19 cellular contexts compared by ENCODE assay signal in genomic region chr9:107816187-107817021, GRCh38.
DNase-seq lines count a peak whose midpoint lies in the region; ATAC-seq and TF ChIP-seq lines count a peak whose summit lies in the region.
"Had no signal": no experiment of that assay in that cellular context is flagged by ENCODE, and none has a peak within 500 bp of the region (broad histone marks: within the 10 kb centered on the region; RNA-seq: fewer than 3 reads in every experiment).

No MANE protein-coding gene starts in this region.

- H3K14ac ChIP-seq in trophoblast cell (ENCODE audit: low read length), result no peak overlapping the region

- H4K91ac ChIP-seq in trophoblast cell (ENCODE audit: low read depth, low read length), result no peak overlapping the region

- no peak overlapping the region for H4K12ac ChIP-seq in trophoblast cell (ENCODE audit: low read depth, low read length)

- no peak overlapping the region for H4K8ac ChIP-seq in trophoblast cell (ENCODE audit: low read depth, low read length)

- DNase-seq in GM13977 (ENCODE audit: low spot score) (peak; percentile 17), left colon (no peak), trophoblast cell (no peak), mesothelial cell of epicardium (ENCODE audit: low spot score in 2 of 2, unreplicated experiment in 2 of 2) (no peak)
- DNase-seq in CD8-positive, alpha-beta T cell, result no peak
- DNase-seq: activated CD4-positive, alpha-beta T cell treated with anti-CD3 and anti-CD28 coated beads, Interleukin-2, amount 50 U/mL, for 1 hour; activated naive CD4-positive, alpha-beta T cell; aorta; CD8-positive, alpha-beta memory T cell; H7; IMR-90; MV-4-11; NCI-H82; Peyer's patch; stimulated activated naive CD8-positive, alpha-beta T cell treated with anti-CD3 and anti-CD28 coated beads, Interleukin-15, amount 100 ng/mL, for 72 hours had no signal

- H2AFZ ChIP-seq in KMS-11 (ENCODE audit: low read depth) (peak overlapping the region; percentile 66; the same call in 1 of the 2 replicates), trophoblast cell (ENCODE audit: insufficient read depth, low read length, poor library complexity) (no peak overlapping the region)

- no peak overlapping the region for H3K18ac ChIP-seq in trophoblast cell (ENCODE audit: low read length)

- no peaks in the 10 kb centered on the region for H4K20me1 ChIP-seq in KMS-11 (ENCODE audit: insufficient read depth)

- H3K36me3 Mint-ChIP-seq in mesothelial cell of epicardium, result no peaks in the 10 kb centered on the region
- no peaks in the 10 kb centered on the region for H3K36me3 Mint-ChIP-seq in CD8-positive, alpha-beta T cell
- H3K36me3 Mint-ChIP-seq: CD8-positive, alpha-beta memory T cell had no signal

- H3K23ac ChIP-seq in trophoblast cell (ENCODE audit: low read length), result no peak overlapping the region

- H3K4me3 ChIP-seq in KMS-11 (IDR thresholded peaks at IDR 0.05; ENCODE audit: insufficient read depth, low read depth, low read length) (no peak overlapping the region), trophoblast cell (ENCODE audit: low read depth, low read length) (no peak overlapping the region)
- no peak overlapping the region for H3K4me3 ChIP-seq in CD8-positive, alpha-beta T cell (ENCODE audit: low read depth, low read length)
- H3K4me3 ChIP-seq: Peyer's patch had no signal

- no peak overlapping the region for H2BK5ac ChIP-seq in trophoblast cell (ENCODE audit: low read depth, low read length, poor library complexity)

- H2AK5ac ChIP-seq in trophoblast cell (ENCODE audit: low read length), result no peak overlapping the region

- H3K4me3 Mint-ChIP-seq in mesothelial cell of epicardium, result no peak overlapping the region
- no peak overlapping the region for H3K4me3 Mint-ChIP-seq in CD8-positive, alpha-beta T cell
- H3K4me3 Mint-ChIP-seq: CD8-positive, alpha-beta memory T cell; stimulated activated naive CD8-positive, alpha-beta T cell treated with anti-CD3 and anti-CD28 coated beads, Interleukin-15, amount 100 ng/mL, for 72 hours had no signal

- POLR2A ChIA-PET in CD8-positive, alpha-beta T cell (lab: Charles Lee), result no interaction called here

- no peaks in the 10 kb centered on the region for H3K9me3 Mint-ChIP-seq in mesothelial cell of epicardium
- H3K9me3 Mint-ChIP-seq in CD8-positive, alpha-beta T cell, result peaks cover 2% of the 10 kb centered on the region

- H3K9me3 ChIP-seq in trophoblast cell (ENCODE audit: insufficient read depth, low read depth, low read length), result no peaks in the 10 kb centered on the region
- H3K9me3 ChIP-seq in CD8-positive, alpha-beta T cell (ENCODE audit: low read length), result no peaks in the 10 kb centered on the region
- H3K9me3 ChIP-seq: neutrophil, Peyer's patch had no signal

- H3K9ac ChIP-seq in KMS-11 (no peak overlapping the region), trophoblast cell (ENCODE audit: low read length) (no peak overlapping the region)

- no peaks in the 10 kb centered on the region for H3K79me2 ChIP-seq in KMS-11 (ENCODE audit: insufficient read depth, low read depth)
- H3K79me2 ChIP-seq in trophoblast cell (ENCODE audit: control insufficient read depth, insufficient read depth, low read length, poor library complexity), result no peaks in the 10 kb centered on the region

- H3K27me3 ChIP-seq in KMS-11 (ENCODE audit: insufficient read depth, low read depth), result no peaks in the 10 kb centered on the region
- no peaks in the 10 kb centered on the region for H3K27me3 ChIP-seq in trophoblast cell (ENCODE audit: insufficient read depth, low read length)
- H3K27me3 ChIP-seq in CD8-positive, alpha-beta T cell (ENCODE audit: insufficient read depth, low read length), result no peaks in the 10 kb centered on the region
- H3K27me3 ChIP-seq: neutrophil, Peyer's patch had no signal

- ATAC-seq in GM21390 (IDR thresholded peaks at IDR 0.05; ENCODE audit: unreplicated experiment), result peak; percentile 61
- peak; percentile 79 for ATAC-seq in left colon
- no peak for ATAC-seq in CD8-positive, alpha-beta T cell
- ATAC-seq in HG03196 (IDR thresholded peaks at IDR 0.05; ENCODE audit: unreplicated experiment), result no peak
- ATAC-seq: stimulated activated naive CD8-positive, alpha-beta T cell treated with anti-CD3 and anti-CD28 coated beads, Interleukin-15, amount 100 ng/mL, for 72 hours had no signal

- no peaks in the 10 kb centered on the region for H3K4me1 Mint-ChIP-seq in mesothelial cell of epicardium
- H3K4me1 Mint-ChIP-seq in CD8-positive, alpha-beta T cell (ENCODE audit: low read depth), result no peaks in the 10 kb centered on the region
- H3K4me1 Mint-ChIP-seq: CD8-positive, alpha-beta memory T cell; stimulated activated naive CD8-positive, alpha-beta T cell treated with anti-CD3 and anti-CD28 coated beads, Interleukin-15, amount 100 ng/mL, for 72 hours had no signal

- H3K4ac ChIP-seq in trophoblast cell (ENCODE audit: low read depth, low read length), result no peak overlapping the region

- H3K36me3 ChIP-seq in KMS-11 (ENCODE audit: insufficient read depth) (no peaks in the 10 kb centered on the region), trophoblast cell (ENCODE audit: control insufficient read depth in 1 of 2, insufficient read depth in 2 of 2, low read length in 2 of 2) (no peaks in the 10 kb centered on the region)
- no peaks in the 10 kb centered on the region for H3K36me3 ChIP-seq in CD8-positive, alpha-beta T cell (ENCODE audit: insufficient read depth, low read length)
- H3K36me3 ChIP-seq: neutrophil, Peyer's patch had no signal

- no peak overlapping the region for H2BK12ac ChIP-seq in trophoblast cell (ENCODE audit: low read length)

- H3K27ac ChIP-seq in KMS-11, result peak overlapping the region; percentile 56
- no peak overlapping the region for H3K27ac ChIP-seq in trophoblast cell (ENCODE audit: low read depth, low read length)
- H3K27ac ChIP-seq in CD8-positive, alpha-beta T cell (ENCODE audit: low read depth, low read length), result no peak overlapping the region
- H3K27ac ChIP-seq: neutrophil, Peyer's patch had no signal

- H2BK120ac ChIP-seq in trophoblast cell (ENCODE audit: insufficient read depth, low read length, poor library complexity), result no peak overlapping the region

- H3K27me3 Mint-ChIP-seq in mesothelial cell of epicardium (ENCODE audit: low read depth), result peaks cover 3% of the 10 kb centered on the region
- H3K27me3 Mint-ChIP-seq in CD8-positive, alpha-beta T cell (ENCODE audit: low read depth), result no peaks in the 10 kb centered on the region
- H3K27me3 Mint-ChIP-seq: CD8-positive, alpha-beta memory T cell; stimulated activated naive CD8-positive, alpha-beta T cell treated with anti-CD3 and anti-CD28 coated beads, Interleukin-15, amount 100 ng/mL, for 72 hours had no signal

- peak overlapping the region; percentile 50 for H3K4me2 ChIP-seq in KMS-11
- H3K4me2 ChIP-seq in trophoblast cell (ENCODE audit: low read length), result no peak overlapping the region

- no peak for TF ChIP-seq CTCF in GM13977 (IDR thresholded peaks at IDR 0.05; ENCODE audit: extremely low read depth, insufficient read depth, missing control alignments)
- TF ChIP-seq CTCF in KMS-11 (conservative IDR thresholded peaks at IDR 0.05; ENCODE audit: low read depth, low read length), result no peak
- TF ChIP-seq CTCF in mesothelial cell of epicardium (IDR thresholded peaks at IDR 0.05; ENCODE audit: unreplicated experiment), result no peak
- TF ChIP-seq CTCF in CD8-positive, alpha-beta T cell (IDR thresholded peaks at IDR 0.05), result no peak

- CTCF ChIA-PET in CD8-positive, alpha-beta T cell (lab: Charles Lee), result interaction anchor here (1.1 kb wide), 1 partner anchor 20 kb away, joined by 3 read pairs; no protein-coding TSS in a partner anchor

- in situ Hi-C loops in GM13977 (cut with MboI; ENCODE audit: low pct_unique_long_range_greater_than_20kb, low sequenced_read_pairs, unreplicated experiment), result no loop called here

- no peaks in the 10 kb centered on the region for H3K79me1 ChIP-seq in trophoblast cell (ENCODE audit: low read length)

- no peak overlapping the region for H3K27ac Mint-ChIP-seq in mesothelial cell of epicardium
- H3K27ac Mint-ChIP-seq in CD8-positive, alpha-beta T cell, result no peak overlapping the region
- H3K27ac Mint-ChIP-seq: CD8-positive, alpha-beta memory T cell; stimulated activated naive CD8-positive, alpha-beta T cell treated with anti-CD3 and anti-CD28 coated beads, Interleukin-15, amount 100 ng/mL, for 72 hours had no signal

- H3K4me1 ChIP-seq in KMS-11 (ENCODE audit: low read depth, poor library complexity, severe bottlenecking) (peaks cover 26% of the 10 kb centered on the region), trophoblast cell (ENCODE audit: control insufficient read depth in 1 of 2, insufficient read depth in 2 of 2, low read length in 2 of 2) (no peaks in the 10 kb centered on the region)
- H3K4me1 ChIP-seq in CD8-positive, alpha-beta T cell (ENCODE audit: insufficient read depth, low read length), result no peaks in the 10 kb centered on the region

- WGBS in trophoblast cell (ENCODE audit: extremely low coverage, insufficient coverage, insufficient read length), result no CpG with 5 or more reads among the region's 4 CpGs

- intact Hi-C loops in left colon (cut with DNase I, micrococcal nuclease), result no loop called here
- intact Hi-C loops in CD8-positive, alpha-beta T cell (cut with DNase I, micrococcal nuclease), result no loop called here

Comparison
In these comparisons a context has a peak if more than half of its experiments do, and no peak if none do; other contexts are left out.
1. ATAC-seq: peak in GM21390 (single experiment) and left colon (single experiment); none in CD8-positive, alpha-beta T cell (single experiment) and HG03196 (single experiment).